In genomic region chr7:71453630-71454029, GRCh38 we compare ENCODE assay signal across 20 cellular contexts.
"Had no signal": no experiment of that assay in that cellular context is flagged by ENCODE, and none has a peak within 500 bp of the region (broad histone marks: within the 10 kb centered on the region; RNA-seq: fewer than 3 reads in every experiment).

No MANE protein-coding gene starts in this region.

- H3K27me3 ChIP-seq: colonic mucosa, esophagus muscularis mucosa, foreskin keratinocyte, gastroesophageal sphincter, heart left ventricle, hepatocyte, left lung had no signal

- H3K4me1 Mint-ChIP-seq: immature natural killer cell; naive thymus-derived CD4-positive, alpha-beta T cell had no signal

- H3K36me3 Mint-ChIP-seq: immature natural killer cell; naive thymus-derived CD4-positive, alpha-beta T cell had no signal

- H3K27ac ChIP-seq: colonic mucosa, esophagus muscularis mucosa, foreskin keratinocyte, gastroesophageal sphincter, hepatocyte, left lung, lower lobe of right lung had no signal

- H3K4me3 Mint-ChIP-seq: dendritic cell treated with granulocyte-macrophage colony-stimulating factor and Interleukin-4, amounts not matched to agents 40 ng/mL and 50 ng/mL, for 4 days; effector memory CD8-positive, alpha-beta T cell; immature natural killer cell; naive thymus-derived CD4-positive, alpha-beta T cell had no signal

- H3K9me3 ChIP-seq: colonic mucosa, esophagus muscularis mucosa, gastroesophageal sphincter, heart left ventricle, left lung, lower lobe of right lung had no signal

- DNase-seq: colonic mucosa; cortex of kidney; effector CD8-positive, alpha-beta T cell; effector memory CD8-positive, alpha-beta T cell; foreskin keratinocyte; heart left ventricle; hypothalamus; immature natural killer cell; islet precursor cell; kidney; kidney glomerular epithelial cell; left lung; lower lobe of right lung; mesenchymal stem cell; midbrain; naive thymus-derived CD4-positive, alpha-beta T cell had no signal

- H3K4me3 ChIP-seq: colonic mucosa, esophagus muscularis mucosa, gastroesophageal sphincter, heart left ventricle, hepatocyte, left lung, lower lobe of right lung had no signal

- H3K4me1 ChIP-seq: colonic mucosa, foreskin keratinocyte, left lung, lower lobe of right lung had no signal

- H3K27ac Mint-ChIP-seq: dendritic cell treated with granulocyte-macrophage colony-stimulating factor and Interleukin-4, amounts not matched to agents 40 ng/mL and 50 ng/mL, for 4 days; effector memory CD8-positive, alpha-beta T cell; immature natural killer cell; naive thymus-derived CD4-positive, alpha-beta T cell had no signal

- H3K36me3 ChIP-seq: colonic mucosa, esophagus muscularis mucosa, gastroesophageal sphincter, heart left ventricle, left lung, lower lobe of right lung had no signal

- ATAC-seq: effector memory CD8-positive, alpha-beta T cell; foreskin keratinocyte; gastroesophageal sphincter; left lung; lower lobe of right lung; naive thymus-derived CD4-positive, alpha-beta T cell had no signal

- H3K27me3 Mint-ChIP-seq: dendritic cell treated with granulocyte-macrophage colony-stimulating factor and Interleukin-4, amounts not matched to agents 40 ng/mL and 50 ng/mL, for 4 days; effector memory CD8-positive, alpha-beta T cell; naive thymus-derived CD4-positive, alpha-beta T cell had no signal
